Comparison of ENCODE assay signal across 1 cellular context in the genomic region with DNA sequence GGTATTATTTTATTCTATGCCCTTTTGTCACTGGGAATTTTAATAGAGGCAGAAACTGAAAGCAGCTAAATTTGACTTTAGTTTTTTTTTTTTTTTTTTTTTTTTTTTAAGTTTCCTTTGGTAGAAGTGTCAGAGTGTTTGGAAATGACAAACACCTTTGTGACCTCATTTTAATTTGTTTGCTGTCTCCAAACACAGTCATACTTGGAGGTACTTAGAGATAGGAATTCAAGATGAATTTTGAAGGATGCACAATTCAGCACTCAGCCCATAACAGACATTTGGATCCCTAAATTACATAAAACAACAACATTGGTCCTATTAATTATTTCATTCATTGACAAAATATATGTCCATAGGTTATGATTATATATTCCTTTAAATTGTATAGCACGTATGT.
TF ChIP-seq lines count a peak whose summit lies in the region.

No MANE protein-coding gene starts in this region.

TF ChIP-seq in HepG2, 621 proteins besides CTCF, POLR2A, EP300 and RAD21 (continued from another document):
- no peak for TF ChIP-seq ZNF704 (CRISPR knock-in tag; IDR thresholded peaks at IDR 0.05; ENCODE audit: borderline replicate concordance)
- no peak for TF ChIP-seq ETV5 (CRISPR knock-in tag; IDR thresholded peaks at IDR 0.05; ENCODE audit: borderline replicate concordance)
